ENCODE assay signal across 23 cellular contexts in genomic region chr2:238884122-238884811, GRCh38. TPM values are rescaled to one million over a fixed set of nuclear protein-coding genes. Genes with fewer than 3 reads are reported as not detected.
"Had no signal": no experiment of that assay in that cellular context is flagged by ENCODE, and none has a peak within 500 bp of the region (broad histone marks: within the 10 kb centered on the region; RNA-seq: fewer than 3 reads in every experiment).

No MANE protein-coding gene starts in this region.

- H3K27me3 ChIP-seq: ascending aorta, brain microvascular endothelial cell, tibial artery had no signal

- H3K9me3 Mint-ChIP-seq: activated naive CD4-positive, alpha-beta T cell treated with anti-CD3 and anti-CD28 coated beads, Interleukin-2, amount 50 U/mL, for 24 hours; activated T-helper 1 cell treated with anti-CD3 and anti-CD28 coated beads, Interleukin-12 subunit alpha, Interleukin-12 subunit beta, Interleukin-2, Interleukin-4 antibody, amounts not matched to agents 30 ng/mL and 10 ng/mL and 1 ng/mL, durations not matched to agents 14 hours and 24 hours and 36 hours; dendritic cell treated with granulocyte-macrophage colony-stimulating factor and Interleukin-4, amounts not matched to agents 40 ng/mL and 50 ng/mL, for 4 days; stimulated activated naive CD8-positive, alpha-beta T cell treated with anti-CD3 and anti-CD28 coated beads, Interleukin-15, Interleukin-2, amounts not matched to agents 100 ng/mL and 50 ng/mL, for 24 hours had no signal

- H3K27ac Mint-ChIP-seq: activated CD8-positive, alpha-beta T cell treated with anti-CD3 and anti-CD28 coated beads, Interleukin-2, amount 10 ng/mL, durations not matched to agents 7 days and 5 days; activated naive CD4-positive, alpha-beta T cell treated with anti-CD3 and anti-CD28 coated beads, Interleukin-2, amount 50 U/mL, for 24 hours; activated T-helper 1 cell treated with anti-CD3 and anti-CD28 coated beads, Interleukin-12 subunit alpha, Interleukin-12 subunit beta, Interleukin-2, Interleukin-4 antibody, amounts not matched to agents 30 ng/mL and 10 ng/mL and 1 ng/mL, durations not matched to agents 14 hours and 24 hours and 36 hours; dendritic cell treated with granulocyte-macrophage colony-stimulating factor and Interleukin-4, amounts not matched to agents 40 ng/mL and 50 ng/mL, for 4 days; stimulated activated naive CD8-positive, alpha-beta T cell treated with anti-CD3 and anti-CD28 coated beads, Interleukin-15, Interleukin-2, amounts not matched to agents 100 ng/mL and 50 ng/mL, for 24 hours had no signal

- H3K36me3 Mint-ChIP-seq: activated naive CD4-positive, alpha-beta T cell treated with anti-CD3 and anti-CD28 coated beads, Interleukin-2, amount 50 U/mL, for 24 hours had no signal

- ATAC-seq: activated CD8-positive, alpha-beta T cell treated with anti-CD3 and anti-CD28 coated beads, Interleukin-2, amount 10 ng/mL, durations not matched to agents 7 days and 5 days had no signal

- H3K27ac ChIP-seq: ascending aorta, brain microvascular endothelial cell, tibial artery had no signal

- H3K9me3 ChIP-seq: ascending aorta, tibial artery had no signal

- H3K4me1 ChIP-seq: ascending aorta, tibial artery had no signal

- DNase-seq: activated CD4-positive, alpha-beta T cell treated with anti-CD3 and anti-CD28 coated beads for 1 hour; activated CD4-positive, alpha-beta T cell treated with anti-CD3 and anti-CD28 coated beads, Interleukin-2, amount 50 U/mL, for 1 hour; activated CD8-positive, alpha-beta T cell treated with anti-CD3 and anti-CD28 coated beads, Interleukin-2, amount 10 ng/mL, durations not matched to agents 7 days and 5 days; activated gamma-delta T cell; brain microvascular endothelial cell; caudate nucleus; effector CD4-positive, alpha-beta T cell; erythroblast; foreskin melanocyte; kidney glomerular epithelial cell; left ventricle myocardium superior; nephron progenitor cell; nucleus accumbens; retina; stimulated activated CD4-positive, alpha-beta T cell treated with anti-CD3 and anti-CD28 coated beads, Interleukin-12 subunit alpha, Interleukin-12 subunit beta, amount 100 ng/mL, for 4 hours; stimulated activated CD4-positive, alpha-beta T cell treated with anti-CD3 and anti-CD28 coated beads, Interleukin-1b, Interleukin-23, amount 100 ng/mL, for 48 hours; tibial artery had no signal

- H3K36me3 ChIP-seq: ascending aorta, brain microvascular endothelial cell had no signal

- H3K4me3 ChIP-seq: ascending aorta, tibial artery had no signal

- H3K4me1 Mint-ChIP-seq: activated naive CD4-positive, alpha-beta T cell treated with anti-CD3 and anti-CD28 coated beads, Interleukin-2, amount 50 U/mL, for 24 hours had no signal

- H3K4me3 Mint-ChIP-seq: activated CD8-positive, alpha-beta T cell treated with anti-CD3 and anti-CD28 coated beads, Interleukin-2, amount 10 ng/mL, durations not matched to agents 7 days and 5 days; activated naive CD4-positive, alpha-beta T cell treated with anti-CD3 and anti-CD28 coated beads, Interleukin-2, amount 50 U/mL, for 24 hours; activated T-helper 1 cell treated with anti-CD3 and anti-CD28 coated beads, Interleukin-12 subunit alpha, Interleukin-12 subunit beta, Interleukin-2, Interleukin-4 antibody, amounts not matched to agents 30 ng/mL and 10 ng/mL and 1 ng/mL, durations not matched to agents 14 hours and 24 hours and 36 hours; dendritic cell treated with granulocyte-macrophage colony-stimulating factor and Interleukin-4, amounts not matched to agents 40 ng/mL and 50 ng/mL, for 4 days; stimulated activated naive CD8-positive, alpha-beta T cell treated with anti-CD3 and anti-CD28 coated beads, Interleukin-15, Interleukin-2, amounts not matched to agents 100 ng/mL and 50 ng/mL, for 24 hours had no signal

RNA-seq across cellular contexts. Expression of gene TWIST2, which starts 36.4 kb away (rescaled TPM):
- total RNA-seq: activated CD8-positive, alpha-beta T cell treated with anti-CD3 and anti-CD28 coated beads, Interleukin-2, amount 10 ng/mL, durations not matched to agents 7 days and 5 days; activated T-helper 1 cell treated with anti-CD3 and anti-CD28 coated beads, Interleukin-12 subunit alpha, Interleukin-12 subunit beta, Interleukin-2, Interleukin-4 antibody, amounts not matched to agents 30 ng/mL and 10 ng/mL and 1 ng/mL, durations not matched to agents 14 hours and 24 hours and 36 hours; T-helper 2 cell treated with Interferon-gamma antibody and Interleukin-4, amounts not matched to agents 100 ng/mL and 5 ng/mL, for 36 hours had no signal
